1 cellular context compared by ENCODE assay signal in the genomic region with DNA sequence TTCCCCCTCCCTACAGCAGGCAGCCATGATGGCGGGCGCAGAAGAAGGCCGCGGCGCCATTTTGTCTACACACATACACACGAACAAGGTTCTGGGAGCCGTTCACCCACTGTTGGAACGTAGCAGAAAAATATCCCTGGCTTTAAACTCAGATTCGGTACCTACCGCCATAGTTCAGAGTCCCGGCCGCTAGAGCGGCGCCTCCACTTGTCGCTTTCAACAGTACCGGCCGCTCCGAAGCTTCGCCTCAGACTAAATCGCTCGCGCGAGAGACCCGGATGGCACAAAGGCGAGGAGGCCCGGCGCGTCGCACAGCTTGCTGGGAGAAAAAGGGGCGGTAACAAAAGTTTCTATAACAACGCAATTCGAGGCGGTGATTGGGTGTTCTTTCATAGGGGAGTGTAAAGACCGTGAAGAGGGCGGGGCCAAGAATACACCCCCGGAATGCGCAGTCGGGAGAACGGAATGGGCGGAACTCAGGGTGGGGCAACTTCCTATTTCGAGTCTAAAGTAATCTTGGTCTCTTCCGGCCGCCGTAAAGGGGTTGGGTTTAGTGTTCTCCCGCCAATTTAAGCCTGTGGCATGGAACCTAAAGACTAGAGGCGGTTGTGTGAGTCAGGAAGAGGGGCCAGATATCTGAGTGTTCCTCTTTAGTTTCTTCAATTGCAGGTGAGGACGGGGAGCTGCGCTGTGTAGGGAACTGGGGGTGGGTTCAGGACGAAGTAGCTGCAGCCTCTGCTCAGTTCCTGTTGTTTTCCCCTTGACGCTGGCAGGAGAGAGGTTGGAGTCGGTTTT.
A peak's percentile ranks its signal among the peaks of the same experiment; 100 is the strongest.
TF ChIP-seq lines count a peak whose summit lies in the region.

A gene with protein sequence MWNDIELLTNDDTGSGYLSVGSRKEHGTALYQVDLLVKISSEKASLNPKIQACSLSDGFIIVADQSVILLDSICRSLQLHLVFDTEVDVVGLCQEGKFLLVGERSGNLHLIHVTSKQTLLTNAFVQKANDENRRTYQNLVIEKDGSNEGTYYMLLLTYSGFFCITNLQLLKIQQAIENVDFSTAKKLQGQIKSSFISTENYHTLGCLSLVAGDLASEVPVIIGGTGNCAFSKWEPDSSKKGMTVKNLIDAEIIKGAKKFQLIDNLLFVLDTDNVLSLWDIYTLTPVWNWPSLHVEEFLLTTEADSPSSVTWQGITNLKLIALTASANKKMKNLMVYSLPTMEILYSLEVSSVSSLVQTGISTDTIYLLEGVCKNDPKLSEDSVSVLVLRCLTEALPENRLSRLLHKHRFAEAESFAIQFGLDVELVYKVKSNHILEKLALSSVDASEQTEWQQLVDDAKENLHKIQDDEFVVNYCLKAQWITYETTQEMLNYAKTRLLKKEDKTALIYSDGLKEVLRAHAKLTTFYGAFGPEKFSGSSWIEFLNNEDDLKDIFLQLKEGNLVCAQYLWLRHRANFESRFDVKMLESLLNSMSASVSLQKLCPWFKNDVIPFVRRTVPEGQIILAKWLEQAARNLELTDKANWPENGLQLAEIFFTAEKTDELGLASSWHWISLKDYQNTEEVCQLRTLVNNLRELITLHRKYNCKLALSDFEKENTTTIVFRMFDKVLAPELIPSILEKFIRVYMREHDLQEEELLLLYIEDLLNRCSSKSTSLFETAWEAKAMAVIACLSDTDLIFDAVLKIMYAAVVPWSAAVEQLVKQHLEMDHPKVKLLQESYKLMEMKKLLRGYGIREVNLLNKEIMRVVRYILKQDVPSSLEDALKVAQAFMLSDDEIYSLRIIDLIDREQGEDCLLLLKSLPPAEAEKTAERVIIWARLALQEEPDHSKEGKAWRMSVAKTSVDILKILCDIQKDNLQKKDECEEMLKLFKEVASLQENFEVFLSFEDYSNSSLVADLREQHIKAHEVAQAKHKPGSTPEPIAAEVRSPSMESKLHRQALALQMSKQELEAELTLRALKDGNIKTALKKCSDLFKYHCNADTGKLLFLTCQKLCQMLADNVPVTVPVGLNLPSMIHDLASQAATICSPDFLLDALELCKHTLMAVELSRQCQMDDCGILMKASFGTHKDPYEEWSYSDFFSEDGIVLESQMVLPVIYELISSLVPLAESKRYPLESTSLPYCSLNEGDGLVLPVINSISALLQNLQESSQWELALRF (N-terminal part only) (plus strand): TSS at position 567 of the 795 bp plus-strand sequence. CDS start 2,815 bp downstream, outside the sequence.
A gene with protein sequence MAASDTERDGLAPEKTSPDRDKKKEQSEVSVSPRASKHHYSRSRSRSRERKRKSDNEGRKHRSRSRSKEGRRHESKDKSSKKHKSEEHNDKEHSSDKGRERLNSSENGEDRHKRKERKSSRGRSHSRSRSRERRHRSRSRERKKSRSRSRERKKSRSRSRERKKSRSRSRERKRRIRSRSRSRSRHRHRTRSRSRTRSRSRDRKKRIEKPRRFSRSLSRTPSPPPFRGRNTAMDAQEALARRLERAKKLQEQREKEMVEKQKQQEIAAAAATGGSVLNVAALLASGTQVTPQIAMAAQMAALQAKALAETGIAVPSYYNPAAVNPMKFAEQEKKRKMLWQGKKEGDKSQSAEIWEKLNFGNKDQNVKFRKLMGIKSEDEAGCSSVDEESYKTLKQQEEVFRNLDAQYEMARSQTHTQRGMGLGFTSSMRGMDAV (minus strand): TSS at position 254 of the 795 bp plus-strand sequence. CDS start 83 bp downstream, at position 171.

TF ChIP-seq in K562, 482 proteins besides CTCF, POLR2A, EP300 and RAD21 (continued from another document and continues in another):
- TF ChIP-seq, protein P1, sequence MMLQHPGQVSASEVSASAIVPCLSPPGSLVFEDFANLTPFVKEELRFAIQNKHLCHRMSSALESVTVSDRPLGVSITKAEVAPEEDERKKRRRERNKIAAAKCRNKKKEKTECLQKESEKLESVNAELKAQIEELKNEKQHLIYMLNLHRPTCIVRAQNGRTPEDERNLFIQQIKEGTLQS (IDR thresholded peaks at IDR 0.05), result no peak
- TF ChIP-seq, protein P1 (CRISPR knock-in tag; conservative IDR thresholded peaks at IDR 0.05), result peak; percentile 70; the same call in 1 of the 2 replicates
- TF ChIP-seq CSDE1 (IDR thresholded peaks at IDR 0.05) (peak; percentile 39 to 92; a peak in 2 of 4 replicates), ZNF143 (CRISPR knock-in tag; IDR thresholded peaks at IDR 0.05) (peak; percentile 78), SRF (CRISPR knock-in tag; IDR thresholded peaks at IDR 0.05) (peak in 1 of 2 experiments; percentile 56; a peak in 1 of 4 replicates), HMG20B (CRISPR knock-in tag; IDR thresholded peaks at IDR 0.05) (no peak), YY1 (IDR thresholded peaks at IDR 0.05; ENCODE audit: borderline replicate concordance in 1 of 3, control insufficient read depth in 1 of 3, extremely low read depth in 1 of 3, insufficient read depth in 3 of 3, insufficient read length in 1 of 3, insufficient replicate concordance in 2 of 3, low read depth in 1 of 3, low read length in 2 of 3) (peak; percentile 95 to 99 (median 99)), PPARD (CRISPR knock-in tag; IDR thresholded peaks at IDR 0.05) (no peak), KDM1A (IDR thresholded peaks at IDR 0.05) (no peak), ZNF561 (CRISPR knock-in tag; conservative IDR thresholded peaks at IDR 0.05) (no peak), ZNF224 (CRISPR knock-in tag; IDR thresholded peaks at IDR 0.05) (no peak), ZNF707 (CRISPR knock-in tag; conservative IDR thresholded peaks at IDR 0.05) (peak; percentile 36; the same call in 1 of the 2 replicates), ZNF3 (CRISPR knock-in tag; IDR thresholded peaks at IDR 0.05) (no peak), NCOA6 (IDR thresholded peaks at IDR 0.05) (no peak), NFIC (IDR thresholded peaks at IDR 0.05) (peak; percentile 39), RCOR1 (IDR thresholded peaks at IDR 0.05; ENCODE audit: borderline replicate concordance in 1 of 2, low read depth in 2 of 2, low read length in 2 of 2) (peak in 1 of 2 experiments; percentile 50; a peak in 2 of 4 replicates), BACH1 (tag; IDR thresholded peaks at IDR 0.05) (peak; percentile 47; the same call in 1 of the 2 replicates), FOXA1 (IDR thresholded peaks at IDR 0.05; ENCODE audit: borderline replicate concordance) (no peak), MYBL2 (IDR thresholded peaks at IDR 0.05; ENCODE audit: low read depth) (no peak; the same call in 1 of the 2 replicates), MYBL2 (CRISPR knock-in tag; IDR thresholded peaks at IDR 0.05; ENCODE audit: borderline replicate concordance) (no peak), TAF15 (IDR thresholded peaks at IDR 0.05; ENCODE audit: low read depth, low read length) (no peak), SAFB (IDR thresholded peaks at IDR 0.05; ENCODE audit: borderline replicate concordance, low read depth, low read length) (no peak)
- TF ChIP-seq, protein P2, sequence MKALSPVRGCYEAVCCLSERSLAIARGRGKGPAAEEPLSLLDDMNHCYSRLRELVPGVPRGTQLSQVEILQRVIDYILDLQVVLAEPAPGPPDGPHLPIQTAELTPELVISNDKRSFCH (CRISPR knock-in tag; IDR thresholded peaks at IDR 0.05), result 0 out of 2 replicates have a peak, but pooled peaks have one; percentile 36
- TF ChIP-seq, protein P2 (tag; IDR thresholded peaks at IDR 0.05), result no peak
- TF ChIP-seq, protein P3, sequence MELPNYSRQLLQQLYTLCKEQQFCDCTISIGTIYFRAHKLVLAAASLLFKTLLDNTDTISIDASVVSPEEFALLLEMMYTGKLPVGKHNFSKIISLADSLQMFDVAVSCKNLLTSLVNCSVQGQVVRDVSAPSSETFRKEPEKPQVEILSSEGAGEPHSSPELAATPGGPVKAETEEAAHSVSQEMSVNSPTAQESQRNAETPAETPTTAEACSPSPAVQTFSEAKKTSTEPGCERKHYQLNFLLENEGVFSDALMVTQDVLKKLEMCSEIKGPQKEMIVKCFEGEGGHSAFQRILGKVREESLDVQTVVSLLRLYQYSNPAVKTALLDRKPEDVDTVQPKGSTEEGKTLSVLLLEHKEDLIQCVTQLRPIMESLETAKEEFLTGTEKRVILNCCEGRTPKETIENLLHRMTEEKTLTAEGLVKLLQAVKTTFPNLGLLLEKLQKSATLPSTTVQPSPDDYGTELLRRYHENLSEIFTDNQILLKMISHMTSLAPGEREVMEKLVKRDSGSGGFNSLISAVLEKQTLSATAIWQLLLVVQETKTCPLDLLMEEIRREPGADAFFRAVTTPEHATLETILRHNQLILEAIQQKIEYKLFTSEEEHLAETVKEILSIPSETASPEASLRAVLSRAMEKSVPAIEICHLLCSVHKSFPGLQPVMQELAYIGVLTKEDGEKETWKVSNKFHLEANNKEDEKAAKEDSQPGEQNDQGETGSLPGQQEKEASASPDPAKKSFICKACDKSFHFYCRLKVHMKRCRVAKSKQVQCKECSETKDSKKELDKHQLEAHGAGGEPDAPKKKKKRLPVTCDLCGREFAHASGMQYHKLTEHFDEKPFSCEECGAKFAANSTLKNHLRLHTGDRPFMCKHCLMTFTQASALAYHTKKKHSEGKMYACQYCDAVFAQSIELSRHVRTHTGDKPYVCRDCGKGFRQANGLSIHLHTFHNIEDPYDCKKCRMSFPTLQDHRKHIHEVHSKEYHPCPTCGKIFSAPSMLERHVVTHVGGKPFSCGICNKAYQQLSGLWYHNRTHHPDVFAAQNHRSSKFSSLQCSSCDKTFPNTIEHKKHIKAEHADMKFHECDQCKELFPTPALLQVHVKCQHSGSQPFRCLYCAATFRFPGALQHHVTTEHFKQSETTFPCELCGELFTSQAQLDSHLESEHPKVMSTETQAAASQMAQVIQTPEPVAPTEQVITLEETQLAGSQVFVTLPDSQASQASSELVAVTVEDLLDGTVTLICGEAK (IDR thresholded peaks at IDR 0.05), result peak; percentile 92
- TF ChIP-seq, protein P3 (CRISPR knock-in tag; IDR thresholded peaks at IDR 0.05), result 0 out of 2 replicates have a peak, but pooled peaks have one; percentile 33
- TF ChIP-seq, protein P4, sequence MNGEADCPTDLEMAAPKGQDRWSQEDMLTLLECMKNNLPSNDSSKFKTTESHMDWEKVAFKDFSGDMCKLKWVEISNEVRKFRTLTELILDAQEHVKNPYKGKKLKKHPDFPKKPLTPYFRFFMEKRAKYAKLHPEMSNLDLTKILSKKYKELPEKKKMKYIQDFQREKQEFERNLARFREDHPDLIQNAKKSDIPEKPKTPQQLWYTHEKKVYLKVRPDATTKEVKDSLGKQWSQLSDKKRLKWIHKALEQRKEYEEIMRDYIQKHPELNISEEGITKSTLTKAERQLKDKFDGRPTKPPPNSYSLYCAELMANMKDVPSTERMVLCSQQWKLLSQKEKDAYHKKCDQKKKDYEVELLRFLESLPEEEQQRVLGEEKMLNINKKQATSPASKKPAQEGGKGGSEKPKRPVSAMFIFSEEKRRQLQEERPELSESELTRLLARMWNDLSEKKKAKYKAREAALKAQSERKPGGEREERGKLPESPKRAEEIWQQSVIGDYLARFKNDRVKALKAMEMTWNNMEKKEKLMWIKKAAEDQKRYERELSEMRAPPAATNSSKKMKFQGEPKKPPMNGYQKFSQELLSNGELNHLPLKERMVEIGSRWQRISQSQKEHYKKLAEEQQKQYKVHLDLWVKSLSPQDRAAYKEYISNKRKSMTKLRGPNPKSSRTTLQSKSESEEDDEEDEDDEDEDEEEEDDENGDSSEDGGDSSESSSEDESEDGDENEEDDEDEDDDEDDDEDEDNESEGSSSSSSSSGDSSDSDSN (IDR thresholded peaks at IDR 0.05; ENCODE audit: borderline replicate concordance in 1 of 2, low read depth in 2 of 2, low read length in 2 of 2), result peak in 1 of 2 experiments; percentile 7; a peak in 1 of 4 replicates
- TF ChIP-seq, protein P5, sequence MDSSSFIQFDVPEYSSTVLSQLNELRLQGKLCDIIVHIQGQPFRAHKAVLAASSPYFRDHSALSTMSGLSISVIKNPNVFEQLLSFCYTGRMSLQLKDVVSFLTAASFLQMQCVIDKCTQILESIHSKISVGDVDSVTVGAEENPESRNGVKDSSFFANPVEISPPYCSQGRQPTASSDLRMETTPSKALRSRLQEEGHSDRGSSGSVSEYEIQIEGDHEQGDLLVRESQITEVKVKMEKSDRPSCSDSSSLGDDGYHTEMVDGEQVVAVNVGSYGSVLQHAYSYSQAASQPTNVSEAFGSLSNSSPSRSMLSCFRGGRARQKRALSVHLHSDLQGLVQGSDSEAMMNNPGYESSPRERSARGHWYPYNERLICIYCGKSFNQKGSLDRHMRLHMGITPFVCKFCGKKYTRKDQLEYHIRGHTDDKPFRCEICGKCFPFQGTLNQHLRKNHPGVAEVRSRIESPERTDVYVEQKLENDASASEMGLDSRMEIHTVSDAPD (CRISPR knock-in tag; IDR thresholded peaks at IDR 0.05), result no peak
